ENCODE assay signal across 1 cellular context in the genomic region with DNA sequence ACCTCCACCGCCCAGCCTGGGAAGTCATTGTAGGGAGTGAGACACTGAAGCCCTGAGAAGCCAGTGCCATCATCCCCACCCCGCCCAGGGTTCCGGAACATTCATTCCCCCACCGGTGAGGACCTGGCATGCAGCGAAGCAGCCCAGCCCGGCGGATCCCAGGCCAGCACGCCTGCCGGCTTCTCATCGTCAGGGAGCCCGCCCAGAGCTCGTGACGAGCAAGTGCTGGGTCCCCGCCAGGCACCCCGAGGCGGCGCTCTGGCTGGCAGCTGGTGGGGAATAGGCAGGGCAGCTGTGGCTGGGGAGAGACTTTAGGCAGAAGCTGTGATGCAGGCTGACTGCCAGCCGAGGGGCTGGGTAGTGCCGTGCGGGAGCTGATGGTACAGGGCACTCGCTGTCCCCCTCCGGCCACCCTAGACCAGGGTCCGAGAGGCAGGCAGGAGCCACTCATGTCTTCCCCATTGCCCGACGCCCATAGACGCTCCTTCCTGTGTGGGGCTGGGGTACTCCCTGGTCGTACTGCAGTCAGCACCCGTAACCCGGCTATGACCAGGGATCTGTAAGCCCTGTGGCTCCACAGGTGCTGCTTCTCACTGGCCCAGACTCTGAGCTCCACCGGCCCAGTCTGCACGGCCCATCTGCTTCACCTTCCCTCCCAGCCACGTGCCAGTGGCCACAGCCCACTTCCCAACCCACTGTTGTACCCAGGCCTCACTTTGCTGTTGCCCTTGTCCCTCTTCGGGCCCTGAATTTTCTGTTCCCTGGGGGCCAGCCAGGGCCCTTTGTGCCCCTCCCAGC.
TF ChIP-seq lines count a peak whose summit lies in the region.

No MANE protein-coding gene starts in this region.

TF ChIP-seq in K562, 482 proteins besides CTCF, POLR2A, EP300 and RAD21:
- TF ChIP-seq, protein P1, sequence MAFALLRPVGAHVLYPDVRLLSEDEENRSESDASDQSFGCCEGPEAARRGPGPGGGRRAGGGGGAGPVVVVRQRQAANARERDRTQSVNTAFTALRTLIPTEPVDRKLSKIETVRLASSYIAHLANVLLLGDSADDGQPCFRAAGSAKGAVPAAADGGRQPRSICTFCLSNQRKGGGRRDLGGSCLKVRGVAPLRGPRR (CRISPR knock-in tag; IDR thresholded peaks at IDR 0.05), result no peak
- TF ChIP-seq RBM22 (IDR thresholded peaks at IDR 0.05; ENCODE audit: low read depth, low read length, poor library complexity, severe bottlenecking) (peak; percentile 26), NFATC3 (IDR thresholded peaks at IDR 0.05) (no peak), GABPB1 (CRISPR knock-in tag; IDR thresholded peaks at IDR 0.05) (no peak), CCAR2 (IDR thresholded peaks at IDR 0.05; ENCODE audit: low read depth, low read length) (no peak)
- TF ChIP-seq, protein P2, sequence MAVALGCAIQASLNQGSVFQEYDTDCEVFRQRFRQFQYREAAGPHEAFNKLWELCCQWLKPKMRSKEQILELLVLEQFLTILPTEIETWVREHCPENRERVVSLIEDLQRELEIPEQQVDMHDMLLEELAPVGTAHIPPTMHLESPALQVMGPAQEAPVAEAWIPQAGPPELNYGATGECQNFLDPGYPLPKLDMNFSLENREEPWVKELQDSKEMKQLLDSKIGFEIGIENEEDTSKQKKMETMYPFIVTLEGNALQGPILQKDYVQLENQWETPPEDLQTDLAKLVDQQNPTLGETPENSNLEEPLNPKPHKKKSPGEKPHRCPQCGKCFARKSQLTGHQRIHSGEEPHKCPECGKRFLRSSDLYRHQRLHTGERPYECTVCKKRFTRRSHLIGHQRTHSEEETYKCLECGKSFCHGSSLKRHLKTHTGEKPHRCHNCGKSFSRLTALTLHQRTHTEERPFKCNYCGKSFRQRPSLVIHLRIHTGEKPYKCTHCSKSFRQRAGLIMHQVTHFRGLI (CRISPR knock-in tag; IDR thresholded peaks at IDR 0.05), result no peak
- TF ChIP-seq, protein P3, sequence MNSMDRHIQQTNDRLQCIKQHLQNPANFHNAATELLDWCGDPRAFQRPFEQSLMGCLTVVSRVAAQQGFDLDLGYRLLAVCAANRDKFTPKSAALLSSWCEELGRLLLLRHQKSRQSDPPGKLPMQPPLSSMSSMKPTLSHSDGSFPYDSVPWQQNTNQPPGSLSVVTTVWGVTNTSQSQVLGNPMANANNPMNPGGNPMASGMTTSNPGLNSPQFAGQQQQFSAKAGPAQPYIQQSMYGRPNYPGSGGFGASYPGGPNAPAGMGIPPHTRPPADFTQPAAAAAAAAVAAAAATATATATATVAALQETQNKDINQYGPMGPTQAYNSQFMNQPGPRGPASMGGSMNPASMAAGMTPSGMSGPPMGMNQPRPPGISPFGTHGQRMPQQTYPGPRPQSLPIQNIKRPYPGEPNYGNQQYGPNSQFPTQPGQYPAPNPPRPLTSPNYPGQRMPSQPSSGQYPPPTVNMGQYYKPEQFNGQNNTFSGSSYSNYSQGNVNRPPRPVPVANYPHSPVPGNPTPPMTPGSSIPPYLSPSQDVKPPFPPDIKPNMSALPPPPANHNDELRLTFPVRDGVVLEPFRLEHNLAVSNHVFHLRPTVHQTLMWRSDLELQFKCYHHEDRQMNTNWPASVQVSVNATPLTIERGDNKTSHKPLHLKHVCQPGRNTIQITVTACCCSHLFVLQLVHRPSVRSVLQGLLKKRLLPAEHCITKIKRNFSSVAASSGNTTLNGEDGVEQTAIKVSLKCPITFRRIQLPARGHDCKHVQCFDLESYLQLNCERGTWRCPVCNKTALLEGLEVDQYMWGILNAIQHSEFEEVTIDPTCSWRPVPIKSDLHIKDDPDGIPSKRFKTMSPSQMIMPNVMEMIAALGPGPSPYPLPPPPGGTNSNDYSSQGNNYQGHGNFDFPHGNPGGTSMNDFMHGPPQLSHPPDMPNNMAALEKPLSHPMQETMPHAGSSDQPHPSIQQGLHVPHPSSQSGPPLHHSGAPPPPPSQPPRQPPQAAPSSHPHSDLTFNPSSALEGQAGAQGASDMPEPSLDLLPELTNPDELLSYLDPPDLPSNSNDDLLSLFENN (IDR thresholded peaks at IDR 0.05; ENCODE audit: low read depth in 2 of 2, low read length in 2 of 2), result no peak
- TF ChIP-seq, protein P4, sequence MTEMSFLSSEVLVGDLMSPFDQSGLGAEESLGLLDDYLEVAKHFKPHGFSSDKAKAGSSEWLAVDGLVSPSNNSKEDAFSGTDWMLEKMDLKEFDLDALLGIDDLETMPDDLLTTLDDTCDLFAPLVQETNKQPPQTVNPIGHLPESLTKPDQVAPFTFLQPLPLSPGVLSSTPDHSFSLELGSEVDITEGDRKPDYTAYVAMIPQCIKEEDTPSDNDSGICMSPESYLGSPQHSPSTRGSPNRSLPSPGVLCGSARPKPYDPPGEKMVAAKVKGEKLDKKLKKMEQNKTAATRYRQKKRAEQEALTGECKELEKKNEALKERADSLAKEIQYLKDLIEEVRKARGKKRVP (CRISPR knock-in tag; IDR thresholded peaks at IDR 0.05), result no peak
